ENCODE assay signal across 8 cellular contexts in genomic region chr9:127977877-127978647, GRCh38. TPM values are rescaled to one million over a fixed set of nuclear protein-coding genes. Genes with fewer than 3 reads are reported as not detected.
A peak's percentile ranks its signal among the peaks of the same experiment; 100 is the strongest.
DNase-seq lines count a peak whose midpoint lies in the region; ATAC-seq, FAIRE-seq and TF ChIP-seq lines count a peak whose summit lies in the region.

No MANE protein-coding gene starts in this region.

- H4K8ac ChIP-seq in mesendoderm (ENCODE audit: low read depth, low read length): no peak overlapping the region

- H3F3A ChIP-seq in OCI-LY1 (ENCODE audit: insufficient read depth, low read length): no peaks in the 10 kb centered on the region

- peak overlapping the region; percentile 91 for H3K9ac ChIP-seq in OCI-LY1 (ENCODE audit: low read length)
- H3K9ac ChIP-seq in mesendoderm (ENCODE audit: low read length): peak overlapping the region; percentile 52

- H3K27ac ChIP-seq in OCI-LY1 (ENCODE audit: low read depth, low read length, poor library complexity, severe bottlenecking) (peak overlapping the region; percentile 90), mesendoderm (ENCODE audit: low read depth, low read length) (no peak overlapping the region)

- TF ChIP-seq CTCF in GM12865 (IDR thresholded peaks at IDR 0.05; ENCODE audit: insufficient read depth, low read depth, low read length, missing control alignments) (no peak), OCI-LY1 (IDR thresholded peaks at IDR 0.05; ENCODE audit: low read length) (peak; percentile 19; the same call in 1 of the 2 replicates), choroid plexus epithelial cell (conservative IDR thresholded peaks at IDR 0.05; ENCODE audit: low read depth, low read length) (peak; percentile 11)

- no peak overlapping the region for H3K23ac ChIP-seq in mesendoderm (ENCODE audit: low read length)

- DNase-seq in GM12865 (ENCODE audit: low read depth): peak; percentile 34
- DNase-seq in choroid plexus epithelial cell (ENCODE audit: low read depth): peak; percentile 93
- peak; percentile 86 for DNase-seq in mesendoderm
- DNase-seq in urothelium cell line (ENCODE audit: low spot score): peak; percentile 69
- DNase-seq in SKM-1 (lab: John Stamatoyannopoulos, UW; ENCODE audit: unreplicated experiment): no peak
- no peak for DNase-seq in NCI-H2171 (lab: John Stamatoyannopoulos, UW)

- H2AK5ac ChIP-seq in mesendoderm (ENCODE audit: low read length): no peak overlapping the region

- no peak overlapping the region for H3K18ac ChIP-seq in mesendoderm (ENCODE audit: low read length)

- H3K36me3 ChIP-seq in OCI-LY1 (ENCODE audit: insufficient read depth, low read length) (peaks cover 27% of the 10 kb centered on the region), mesendoderm (ENCODE audit: control insufficient read depth, insufficient read depth, low read length) (no peaks in the 10 kb centered on the region)

- H4K5ac ChIP-seq in mesendoderm (ENCODE audit: low read length): no peak overlapping the region

- H3K27me3 ChIP-seq in OCI-LY1 (ENCODE audit: insufficient read depth, low read length): no peaks in the 10 kb centered on the region
- H3K27me3 ChIP-seq in mesendoderm (ENCODE audit: insufficient read depth, low read length, poor library complexity): no peaks in the 10 kb centered on the region

- H4K20me1 ChIP-seq in OCI-LY1 (ENCODE audit: insufficient read depth, low read length): no peaks in the 10 kb centered on the region

- no peak overlapping the region for H2AFZ ChIP-seq in OCI-LY1 (ENCODE audit: low read length)

- WGBS in mesendoderm (ENCODE audit: extremely low coverage, insufficient coverage, low lambda C conversion rate): no CpG with 5 or more reads among the region's 12 CpGs

- H3K4me3 ChIP-seq in GM12865 (ENCODE audit: low read depth, low read length) (peak overlapping the region; percentile 84), OCI-LY1 (ENCODE audit: low read depth, low read length, poor library complexity, severe bottlenecking) (peak overlapping the region; percentile 83), choroid plexus epithelial cell (ENCODE audit: low read depth, low read length) (peak overlapping the region; percentile 69), mesendoderm (ENCODE audit: low read length) (no peak overlapping the region)

- H2BK120ac ChIP-seq in mesendoderm (ENCODE audit: low read depth, low read length): no peak overlapping the region

- peaks cover 34% of the 10 kb centered on the region for H3K79me1 ChIP-seq in mesendoderm (ENCODE audit: low read length)

- no peaks in the 10 kb centered on the region for H3K9me3 ChIP-seq in OCI-LY1 (ENCODE audit: low read length)

- ATAC-seq in GM21737 (IDR thresholded peaks at IDR 0.05; ENCODE audit: unreplicated experiment): no peak

- no peak overlapping the region for H2BK5ac ChIP-seq in mesendoderm (ENCODE audit: low read length)

- FAIRE-seq in urothelium cell line (lab: Jason Lieb, UNC): no peak

- peak overlapping the region; percentile 28 for H3K56ac ChIP-seq in mesendoderm (ENCODE audit: low read length)

- H3K4me2 ChIP-seq in OCI-LY1 (ENCODE audit: low read length) (peak overlapping the region; percentile 90), mesendoderm (ENCODE audit: low read length) (peak overlapping the region; percentile 40)

- H3K4ac ChIP-seq in mesendoderm (ENCODE audit: low read depth, low read length): peak overlapping the region; percentile 37

- H3K4me1 ChIP-seq in OCI-LY1 (ENCODE audit: insufficient read depth, low read length, severe bottlenecking) (peaks cover 79% of the 10 kb centered on the region), mesendoderm (ENCODE audit: control insufficient read depth, low read depth, low read length) (peaks cover 8% of the 10 kb centered on the region)

- H3K9me2 ChIP-seq in OCI-LY1 (ENCODE audit: low read depth, low read length): no peaks in the 10 kb centered on the region

- no peak overlapping the region for H2BK15ac ChIP-seq in mesendoderm (replicated peaks; ENCODE audit: low read depth)

- H3K79me2 ChIP-seq in OCI-LY1 (ENCODE audit: insufficient read depth, low read length) (peaks cover 66% of the 10 kb centered on the region), mesendoderm (ENCODE audit: control insufficient read depth, insufficient read depth, low read length) (peaks cover 65% of the 10 kb centered on the region)

RNA-seq across cellular contexts. Expression of gene EEIG1, which starts 2.7 kb away (rescaled TPM):
- 17.5 TPM for polyA plus RNA-seq in mesendoderm (2013, experiment 1 of 2)
- 16.7 TPM for polyA plus RNA-seq in mesendoderm (2013, experiment 2 of 2)

RNA-seq across cellular contexts. Expression of gene DPM2, which starts 40.4 kb away (rescaled TPM):
- 31.9 TPM for polyA plus RNA-seq in mesendoderm (2013, experiment 1 of 2)
- 33.2 TPM for polyA plus RNA-seq in mesendoderm (2013, experiment 2 of 2)

RNA-seq across cellular contexts. Expression of gene PIP5KL1, which starts 47.5 kb away (rescaled TPM):
- polyA plus RNA-seq in mesendoderm (2013, experiment 1 of 2): 4.1 TPM
- 3.5 TPM for polyA plus RNA-seq in mesendoderm (2013, experiment 2 of 2)

Comparison
In these comparisons a context has a peak if more than half of its experiments do, and no peak if none do; other contexts are left out.
1. DNase-seq: peak in GM12865 (single experiment), choroid plexus epithelial cell (single experiment), mesendoderm (single experiment) and urothelium cell line (single experiment); none in SKM-1 (single experiment) and NCI-H2171 (single experiment).